32 cellular contexts compared by ENCODE assay signal in genomic region chr21:38857152-38857825, GRCh38. TPM values are rescaled to one million over a fixed set of nuclear protein-coding genes. Genes with fewer than 3 reads are reported as not detected.
DNase-seq lines count a peak whose midpoint lies in the region; ATAC-seq, FAIRE-seq and TF ChIP-seq lines count a peak whose summit lies in the region.
"Had no signal": no experiment of that assay in that cellular context is flagged by ENCODE, and none has a peak within 500 bp of the region (broad histone marks: within the 10 kb centered on the region; RNA-seq: fewer than 3 reads in every experiment).

No MANE protein-coding gene starts in this region.

- in situ Hi-C loops in HepG2 (cut with HindIII; ENCODE audit: extremely low pct_ligation_motif_present, low pct_unique_long_range_greater_than_20kb), result no loop called here

- H3K9ac ChIP-seq in astrocyte (ENCODE audit: low read length), result no peak overlapping the region
- no peak overlapping the region for H3K9ac ChIP-seq in HepG2 (ENCODE audit: insufficient read depth, low read depth, low read length)

- peaks cover 12% of the 10 kb centered on the region for H3K4me1 ChIP-seq in astrocyte (ENCODE audit: insufficient read depth, low read length)
- peaks cover 33% of the 10 kb centered on the region for H3K4me1 ChIP-seq in HepG2 (ENCODE audit: insufficient read depth, low read length)
- H3K4me1 ChIP-seq: left lung had no signal

- POLR2A ChIA-PET in HepG2 (lab: Yijun Ruan, JAX), result no interaction called here

- peaks cover 8% of the 10 kb centered on the region for H3K4me1 Mint-ChIP-seq in activated naive CD8-positive, alpha-beta T cell treated with anti-CD3 and anti-CD28 coated beads, Interleukin-2, amount 50 U/mL, for 24 hours
- peaks cover 2% of the 10 kb centered on the region for H3K4me1 Mint-ChIP-seq in activated naive CD8-positive, alpha-beta T cell treated with anti-CD3 and anti-CD28 coated beads for 36 hours
- H3K4me1 Mint-ChIP-seq in astrocyte (ENCODE audit: low read depth, unreplicated experiment), result peaks cover 13% of the 10 kb centered on the region
- H3K4me1 Mint-ChIP-seq in stimulated activated effector memory CD8-positive, alpha-beta T cell treated with anti-CD3 and anti-CD28 coated beads, Interleukin-12 subunit alpha, Interleukin-12 subunit beta, amount 100 ng/mL, for 72 hours, result no peaks in the 10 kb centered on the region
- H3K4me1 Mint-ChIP-seq: activated CD4-positive, alpha-beta memory T cell treated with anti-CD3 and anti-CD28 coated beads, Interleukin-2, amount 10 ng/mL, durations not matched to agents 7 days and 5 days; activated T-helper 17 cell treated with anti-CD3 and anti-CD28 coated beads, Interleukin-2, amount 50 U/mL, for 72 hours had no signal

- 22% methylated on average over 3 of the region's 8 CpGs for WGBS in HepG2 (ENCODE audit: low lambda C conversion rate)

- no peaks in the 10 kb centered on the region for H3K9me3 Mint-ChIP-seq in activated naive CD8-positive, alpha-beta T cell treated with anti-CD3 and anti-CD28 coated beads, Interleukin-2, amount 50 U/mL, for 24 hours
- no peaks in the 10 kb centered on the region for H3K9me3 Mint-ChIP-seq in activated naive CD8-positive, alpha-beta T cell treated with anti-CD3 and anti-CD28 coated beads for 36 hours
- H3K9me3 Mint-ChIP-seq in astrocyte (ENCODE audit: unreplicated experiment), result peaks cover 8% of the 10 kb centered on the region
- H3K9me3 Mint-ChIP-seq in stimulated activated effector memory CD8-positive, alpha-beta T cell treated with anti-CD3 and anti-CD28 coated beads, Interleukin-12 subunit alpha, Interleukin-12 subunit beta, amount 100 ng/mL, for 72 hours, result no peaks in the 10 kb centered on the region
- H3K9me3 Mint-ChIP-seq: activated CD4-positive, alpha-beta memory T cell treated with anti-CD3 and anti-CD28 coated beads, Interleukin-2, amount 10 ng/mL, durations not matched to agents 7 days and 5 days; activated T-helper 17 cell treated with anti-CD3 and anti-CD28 coated beads, Interleukin-2, amount 50 U/mL, for 72 hours; dendritic cell treated with granulocyte-macrophage colony-stimulating factor and Interleukin-4, amounts not matched to agents 40 ng/mL and 50 ng/mL, for 4 days; naive thymus-derived CD8-positive, alpha-beta T cell; T-cell had no signal

- TF ChIP-seq CTCF in astrocyte (IDR thresholded peaks at IDR 0.05; ENCODE audit: insufficient read depth, low read depth, low read length), result no peak
- TF ChIP-seq CTCF in HepG2 (CRISPR knock-in tag; IDR thresholded peaks at IDR 0.05), result no peak

- no peaks in the 10 kb centered on the region for H3K36me3 ChIP-seq in astrocyte (ENCODE audit: insufficient read depth, low read length)
- no peaks in the 10 kb centered on the region for H3K36me3 ChIP-seq in HepG2 (replicated peaks in 1 of 2; ENCODE audit: control insufficient read depth in 1 of 2, insufficient read depth in 2 of 2, low read length in 2 of 2)
- H3K36me3 ChIP-seq: left lung, SJSA1, spleen had no signal

- no peak overlapping the region for H3K27ac ChIP-seq in astrocyte (ENCODE audit: low read depth, low read length)
- no peak overlapping the region for H3K27ac ChIP-seq in HepG2 (ENCODE audit: extremely low read length, insufficient read depth, low read length)
- H3K27ac ChIP-seq: left lung, PC-9, SJSA1, spleen had no signal

- no peaks in the 10 kb centered on the region for H3K27me3 ChIP-seq in astrocyte (ENCODE audit: insufficient read depth, low read length)
- no peaks in the 10 kb centered on the region for H3K27me3 ChIP-seq in HepG2 (ENCODE audit: control insufficient read depth in 1 of 2, insufficient read depth in 2 of 2, low read length in 2 of 2)
- H3K27me3 ChIP-seq: left lung, SJSA1 had no signal

- intact Hi-C loops in HepG2 (cut with micrococcal nuclease; ENCODE audit: unreplicated experiment), result no loop called here

- H3K27ac Mint-ChIP-seq in activated naive CD8-positive, alpha-beta T cell treated with anti-CD3 and anti-CD28 coated beads, Interleukin-2, amount 50 U/mL, for 24 hours, result no peak overlapping the region
- H3K27ac Mint-ChIP-seq in activated naive CD8-positive, alpha-beta T cell treated with anti-CD3 and anti-CD28 coated beads for 36 hours, result no peak overlapping the region
- H3K27ac Mint-ChIP-seq in astrocyte (ENCODE audit: unreplicated experiment), result peak overlapping the region; percentile 14
- H3K27ac Mint-ChIP-seq in stimulated activated effector memory CD8-positive, alpha-beta T cell treated with anti-CD3 and anti-CD28 coated beads, Interleukin-12 subunit alpha, Interleukin-12 subunit beta, amount 100 ng/mL, for 72 hours, result peak overlapping the region; percentile 5
- H3K27ac Mint-ChIP-seq: activated CD4-positive, alpha-beta memory T cell treated with anti-CD3 and anti-CD28 coated beads, Interleukin-2, amount 10 ng/mL, durations not matched to agents 7 days and 5 days; activated T-helper 17 cell treated with anti-CD3 and anti-CD28 coated beads, Interleukin-2, amount 50 U/mL, for 72 hours; CD4-positive, CD25-positive, alpha-beta regulatory T cell; dendritic cell treated with granulocyte-macrophage colony-stimulating factor and Interleukin-4, amounts not matched to agents 40 ng/mL and 50 ng/mL, for 4 days; immature natural killer cell; naive thymus-derived CD8-positive, alpha-beta T cell; T-cell had no signal

- H3K79me2 ChIP-seq in astrocyte (ENCODE audit: insufficient read depth, low read length) (no peaks in the 10 kb centered on the region), HepG2 (ENCODE audit: insufficient read depth, low read length) (no peaks in the 10 kb centered on the region)

- H3K4me3 ChIP-seq in astrocyte (ENCODE audit: insufficient read depth, low read depth, low read length), result no peak overlapping the region
- H3K4me3 ChIP-seq in HepG2 (replicated peaks in 1 of 3; ENCODE audit: insufficient read depth in 1 of 3, low read depth in 2 of 3, low read length in 3 of 3), result peak overlapping the region in 1 of 3 experiments; percentile 5; a peak in 1 of 6 replicates
- H3K4me3 ChIP-seq: left lung, PC-9, SJSA1, spleen had no signal

- H3K27me3 Mint-ChIP-seq in activated naive CD8-positive, alpha-beta T cell treated with anti-CD3 and anti-CD28 coated beads, Interleukin-2, amount 50 U/mL, for 24 hours, result peaks cover 8% of the 10 kb centered on the region
- peaks cover 5% of the 10 kb centered on the region for H3K27me3 Mint-ChIP-seq in activated naive CD8-positive, alpha-beta T cell treated with anti-CD3 and anti-CD28 coated beads for 36 hours
- H3K27me3 Mint-ChIP-seq in astrocyte (ENCODE audit: low read depth, unreplicated experiment), result peaks cover 10% of the 10 kb centered on the region

- H2AFZ ChIP-seq in astrocyte (ENCODE audit: low read depth, low read length) (no peak overlapping the region), HepG2 (ENCODE audit: low read length) (no peak overlapping the region)
- H2AFZ ChIP-seq: PC-9 had no signal

- FAIRE-seq in astrocyte (lab: Jason Lieb, UNC), result no peak
- FAIRE-seq in HepG2 (lab: Jason Lieb, UNC), result no peak
- FAIRE-seq: D721Med, frontal cortex, TTC549, urothelium cell line had no signal

- no TSS peak for BruUV-seq in HepG2 (replicated peaks; lab: Mats Ljungman, UMichigan)

- no peaks in the 10 kb centered on the region for H3K9me3 ChIP-seq in astrocyte (ENCODE audit: insufficient read depth, low read depth, low read length)
- H3K9me3 ChIP-seq in HepG2 (ENCODE audit: low read length), result no peaks in the 10 kb centered on the region
- H3K9me3 ChIP-seq: left lung, SJSA1, spleen had no signal

- peak; percentile 4 for ATAC-seq in activated naive CD8-positive, alpha-beta T cell treated with anti-CD3 and anti-CD28 coated beads, Interleukin-2, amount 50 U/mL, for 24 hours
- ATAC-seq in HepG2, result peak; percentile 80
- ATAC-seq in stimulated activated effector memory CD8-positive, alpha-beta T cell treated with anti-CD3 and anti-CD28 coated beads, Interleukin-12 subunit alpha, Interleukin-12 subunit beta, amount 100 ng/mL, for 72 hours, result no peak
- ATAC-seq: activated CD4-positive, CD25-positive, alpha-beta regulatory T cell treated with anti-CD3 and anti-CD28 coated beads, Interleukin-2, amount 50 U/mL, for 24 hours; activated T-helper 17 cell treated with anti-CD3 and anti-CD28 coated beads, Interleukin-2, amount 50 U/mL, for 72 hours; left lung; naive thymus-derived CD8-positive, alpha-beta T cell; T-cell had no signal

- H3K4me2 ChIP-seq in astrocyte (ENCODE audit: low read length) (no peak overlapping the region), HepG2 (ENCODE audit: low read depth, low read length) (peak overlapping the region; percentile 35)
- H3K4me2 ChIP-seq: PC-9 had no signal

- TF ChIP-seq EP300 in HepG2 (IDR thresholded peaks at IDR 0.05; ENCODE audit: low read depth in 2 of 2, low read length in 2 of 2), result no peak
- TF ChIP-seq EP300 in HepG2 (CRISPR knock-in tag; IDR thresholded peaks at IDR 0.05; ENCODE audit: borderline replicate concordance), result no peak

- CTCF ChIA-PET in HepG2 (lab: Yijun Ruan, JAX; ENCODE audit: low intra/inter-chr PET ratio, low total read pairs), result interaction anchor here (0.7 kb wide), 1 partner anchor 129 kb away, joined by 3 read pairs; no protein-coding TSS in a partner anchor

- no peak for DNase-seq in activated naive CD8-positive, alpha-beta T cell treated with anti-CD3 and anti-CD28 coated beads, Interleukin-2, amount 50 U/mL, for 24 hours
- no peak for DNase-seq in activated naive CD8-positive, alpha-beta T cell treated with anti-CD3 and anti-CD28 coated beads for 36 hours
- DNase-seq in astrocyte (ENCODE audit: low read depth) (no peak), HepG2 (ENCODE audit: low spot score) (peak; percentile 28), RKO (ENCODE audit: low spot score) (no peak), NCI-H1105 treated with DMSO at 0.1 percent for 48 hours (lab: John Stamatoyannopoulos, UW) (no peak), T-helper 2 cell (no peak)
- DNase-seq in stimulated activated effector memory CD8-positive, alpha-beta T cell treated with anti-CD3 and anti-CD28 coated beads, Interleukin-12 subunit alpha, Interleukin-12 subunit beta, amount 100 ng/mL, for 72 hours (ENCODE audit: low spot score in 2 of 2), result no peak
- DNase-seq: activated CD4-positive, alpha-beta memory T cell treated with anti-CD3 and anti-CD28 coated beads, Interleukin-2, amount 10 ng/mL, durations not matched to agents 7 days and 5 days; activated naive CD4-positive, alpha-beta T cell treated with anti-CD3 and anti-CD28 coated beads, Interleukin-2, amount 50 U/mL, for 16 hours; caudate nucleus; CD4-positive, CD25-positive, alpha-beta regulatory T cell; hypothalamus; immature natural killer cell; Kasumi-1; left lung; MV-4-11; naive thymus-derived CD8-positive, alpha-beta T cell; NCI-H510A treated with DMSO at 0.1 percent for 48 hours; occipital lobe; PC-9; spleen; substantia nigra; T-cell had no signal

- no peak for TF ChIP-seq POLR2A in HepG2 (IDR thresholded peaks at IDR 0.05; ENCODE audit: insufficient read depth in 1 of 2, low read depth in 2 of 2, low read length in 2 of 2)

- no peak for TF ChIP-seq RAD21 in HepG2 (CRISPR knock-in tag; IDR thresholded peaks at IDR 0.05)

- H4K20me1 ChIP-seq in astrocyte (ENCODE audit: insufficient read depth, low read length) (no peaks in the 10 kb centered on the region), HepG2 (ENCODE audit: insufficient read depth, low read length) (no peaks in the 10 kb centered on the region)

- no peak overlapping the region for H3K4me3 Mint-ChIP-seq in activated naive CD8-positive, alpha-beta T cell treated with anti-CD3 and anti-CD28 coated beads, Interleukin-2, amount 50 U/mL, for 24 hours
- no peak overlapping the region for H3K4me3 Mint-ChIP-seq in activated naive CD8-positive, alpha-beta T cell treated with anti-CD3 and anti-CD28 coated beads for 36 hours
- H3K4me3 Mint-ChIP-seq in astrocyte (ENCODE audit: unreplicated experiment), result no peak overlapping the region
- no peak overlapping the region for H3K4me3 Mint-ChIP-seq in stimulated activated effector memory CD8-positive, alpha-beta T cell treated with anti-CD3 and anti-CD28 coated beads, Interleukin-12 subunit alpha, Interleukin-12 subunit beta, amount 100 ng/mL, for 72 hours
- H3K4me3 Mint-ChIP-seq: activated CD4-positive, alpha-beta memory T cell treated with anti-CD3 and anti-CD28 coated beads, Interleukin-2, amount 10 ng/mL, durations not matched to agents 7 days and 5 days; activated T-helper 17 cell treated with anti-CD3 and anti-CD28 coated beads, Interleukin-2, amount 50 U/mL, for 72 hours; CD4-positive, CD25-positive, alpha-beta regulatory T cell; dendritic cell treated with granulocyte-macrophage colony-stimulating factor and Interleukin-4, amounts not matched to agents 40 ng/mL and 50 ng/mL, for 4 days; immature natural killer cell; naive thymus-derived CD8-positive, alpha-beta T cell; T-cell had no signal

- H3K36me3 Mint-ChIP-seq in activated naive CD8-positive, alpha-beta T cell treated with anti-CD3 and anti-CD28 coated beads, Interleukin-2, amount 50 U/mL, for 24 hours (ENCODE audit: low read depth), result no peaks in the 10 kb centered on the region
- no peaks in the 10 kb centered on the region for H3K36me3 Mint-ChIP-seq in activated naive CD8-positive, alpha-beta T cell treated with anti-CD3 and anti-CD28 coated beads for 36 hours
- no peaks in the 10 kb centered on the region for H3K36me3 Mint-ChIP-seq in astrocyte (ENCODE audit: low read depth, unreplicated experiment)
- H3K36me3 Mint-ChIP-seq in stimulated activated effector memory CD8-positive, alpha-beta T cell treated with anti-CD3 and anti-CD28 coated beads, Interleukin-12 subunit alpha, Interleukin-12 subunit beta, amount 100 ng/mL, for 72 hours, result no peaks in the 10 kb centered on the region
- H3K36me3 Mint-ChIP-seq: CD4-positive, CD25-positive, alpha-beta regulatory T cell; immature natural killer cell; naive thymus-derived CD8-positive, alpha-beta T cell; T-cell had no signal

RNA-seq across cellular contexts. Expression of gene ETS2, which starts 51.6 kb away (rescaled TPM):
- total RNA-seq in activated naive CD8-positive, alpha-beta T cell treated with anti-CD3 and anti-CD28 coated beads for 36 hours, result 10 to 100 TPM; 28.7 to 30.3 TPM
- total RNA-seq in astrocyte, result 37.0 and 40.3 TPM in 2 replicates
- 24.6 and 28.2 TPM in 2 replicates for total RNA-seq in HepG2 (2016; rRNA removed; fragmentation: Illumina TruSeq; extraction: Trizol)
- 3.8 and 4.0 TPM in 2 replicates for total RNA-seq in HepG2 (2016; cell fraction: cytosol; rRNA removed; fragmentation: Illumina TruSeq; extraction: Trizol; ENCODE audit: low read depth)
- 23.9 and 25.8 TPM in 2 replicates for total RNA-seq in HepG2 (2016; cell fraction: insoluble cytoplasmic fraction; rRNA removed; fragmentation: Illumina TruSeq; extraction: Trizol)
- 12.7 and 13.7 TPM in 2 replicates for total RNA-seq in HepG2 (2016; cell fraction: membrane; rRNA removed; fragmentation: Illumina TruSeq; extraction: Trizol)
- 18.7 and 22.0 TPM in 2 replicates for total RNA-seq in HepG2 (2016; cell fraction: nucleus; rRNA removed; fragmentation: Illumina TruSeq; extraction: Trizol)
- polyA plus RNA-seq in HepG2 (2011; rRNA removed), result 64.4 and 71.4 TPM in 2 replicates
- 35.2 and 41.5 TPM in 2 replicates for polyA plus RNA-seq in HepG2 (2011; cell fraction: cytosol; rRNA removed)
- polyA plus RNA-seq in HepG2 (2011; cell fraction: nucleus; rRNA removed), result 84.4 and 87.5 TPM in 2 replicates
- 88.7 and 93.9 TPM in 2 replicates for polyA plus RNA-seq in HepG2 (2012)
- 4.9 and 5.3 TPM in 2 replicates for polyA plus RNA-seq in HepG2 (2016; cell fraction: cytosol; fragmentation: Illumina TruSeq; extraction: Trizol; ENCODE audit: low read depth)
- polyA plus RNA-seq in HepG2 (2016; cell fraction: insoluble cytoplasmic fraction; fragmentation: Illumina TruSeq; extraction: Trizol; ENCODE audit: low read depth), result 32.4 and 34.7 TPM in 2 replicates
- polyA plus RNA-seq in HepG2 (2016; cell fraction: membrane; fragmentation: Illumina TruSeq; extraction: Trizol; ENCODE audit: low read depth), result 11.1 and 13.2 TPM in 2 replicates
- polyA plus RNA-seq in HepG2 (2016; cell fraction: nucleus; fragmentation: Illumina TruSeq; extraction: Trizol; ENCODE audit: insufficient read depth, low read depth), result 37.6 and 39.9 TPM in 2 replicates
- 29.2 and 54.2 TPM in 2 replicates for polyA minus RNA-seq in HepG2 (2011; rRNA and poly(A)+ RNA removed; ENCODE audit: low replicate concordance)
- 54.7 and 59.7 TPM in 2 replicates for polyA minus RNA-seq in HepG2 (2011; cell fraction: cytosol; rRNA and poly(A)+ RNA removed)
- 39.1 and 52.8 TPM in 2 replicates for polyA minus RNA-seq in HepG2 (2011; cell fraction: nucleus; rRNA and poly(A)+ RNA removed)

Comparison
In these comparisons a context has a peak if more than half of its experiments do, and no peak if none do; other contexts are left out.
1. H3K27ac Mint-ChIP-seq: peak in astrocyte (single experiment) and stimulated activated effector memory CD8-positive, alpha-beta T cell treated with anti-CD3 and anti-CD28 coated beads, Interleukin-12 subunit alpha, Interleukin-12 subunit beta, amount 100 ng/mL, for 72 hours (single experiment); none in activated naive CD8-positive, alpha-beta T cell treated with anti-CD3 and anti-CD28 coated beads, Interleukin-2, amount 50 U/mL, for 24 hours (single experiment) and activated naive CD8-positive, alpha-beta T cell treated with anti-CD3 and anti-CD28 coated beads for 36 hours (single experiment).